ENCODE assay signal across 12 cellular contexts in genomic region chr3:105829229-105829628, GRCh38. TPM values are rescaled to one million over a fixed set of nuclear protein-coding genes. Genes with fewer than 3 reads are reported as not detected.
DNase-seq lines count a peak whose midpoint lies in the region; ATAC-seq and TF ChIP-seq lines count a peak whose summit lies in the region.
"Had no signal": no experiment of that assay in that cellular context is flagged by ENCODE, and none has a peak within 500 bp of the region (broad histone marks: within the 10 kb centered on the region; RNA-seq: fewer than 3 reads in every experiment).

No MANE protein-coding gene starts in this region.

- peaks cover 78 to 95% of the 10 kb centered on the region in 2 donors for H3K4me1 Mint-ChIP-seq in immature natural killer cell

- no peaks in the 10 kb centered on the region for H3K9me3 Mint-ChIP-seq in immature natural killer cell
- H3K9me3 Mint-ChIP-seq: type B pancreatic cell had no signal

- ATAC-seq in GM19452 (IDR thresholded peaks at IDR 0.05; ENCODE audit: unreplicated experiment) = no peak
- no peak for ATAC-seq in GM18867 (IDR thresholded peaks at IDR 0.05; ENCODE audit: unreplicated experiment)

- no peaks in the 10 kb centered on the region for H3K9me3 ChIP-seq in HEK293 (ENCODE audit: control insufficient read depth, insufficient read depth, low read depth, low read length)
- H3K9me3 ChIP-seq: BE2C had no signal

- peaks cover 13 to 22% (median 21%) of the 10 kb centered on the region in 3 donors for H3K36me3 Mint-ChIP-seq in immature natural killer cell

- CTCF ChIA-PET in HEK293 (lab: Yijun Ruan, JAX) = interaction anchor here (0.6 to 0.7 kb wide), 5 partner anchors 85 to 1485 kb away, joined by 3 to 6 read pairs (median 4); no protein-coding TSS in a partner anchor

- POLR2A ChIA-PET in HEK293 (lab: Yijun Ruan, JAX) = no interaction called here

- TF ChIP-seq CTCF in HEK293 (tag by site-specific recombination; IDR thresholded peaks at IDR 0.05) = no peak

- H3K27ac Mint-ChIP-seq in immature natural killer cell = peak overlapping the region; percentile 79 to 95 (median 90)

- H3K4me3 ChIP-seq in HEK293 (ENCODE audit: low read depth, low read length) = no peak overlapping the region

- peak overlapping the region; percentile 62 to 86 (median 76) for H3K4me3 Mint-ChIP-seq in immature natural killer cell
- H3K4me3 Mint-ChIP-seq: type B pancreatic cell had no signal

- no peak overlapping the region for H3K27ac ChIP-seq in HEK293 (ENCODE audit: extremely low read depth, low read depth, low read length)

- no peaks in the 10 kb centered on the region for H3K4me1 ChIP-seq in HEK293 (ENCODE audit: control insufficient read depth, insufficient read depth, low read length)

- peaks cover 0 to 8% (median 0%) of the 10 kb centered on the region in 3 donors for H3K27me3 Mint-ChIP-seq in immature natural killer cell (ENCODE audit: low read depth in 3 of 3)
- H3K27me3 Mint-ChIP-seq: type B pancreatic cell had no signal

- peak; percentile 17 for DNase-seq in A172 (ENCODE audit: low spot score)
- peak; percentile 66 for DNase-seq in activated CD8-positive, alpha-beta memory T cell treated with anti-CD3 and anti-CD28 coated beads, Interleukin-2, amount 50 U/mL, for 48 hours
- DNase-seq in immature natural killer cell = peak in 2 of 3 donors; percentile 25 to 35
- DNase-seq in hippocampal formation (lab: John Stamatoyannopoulos, UW) = no peak
- DNase-seq in nucleus accumbens (lab: John Stamatoyannopoulos, UW) = no peak
- DNase-seq: BE2C, GDM1, NCI-H1694 treated with DMSO at 0.1 percent for 48 hours had no signal

- H3K36me3 ChIP-seq in HEK293 (ENCODE audit: control insufficient read depth in 2 of 2, insufficient read depth in 1 of 2, low read length in 2 of 2) = no peaks in the 10 kb centered on the region

TF ChIP-seq in HEK293, 187 proteins besides CTCF, POLR2A, EP300 and RAD21:
- no peak for TF ChIP-seq KLF8 (tag by site-specific recombination; IDR thresholded peaks at IDR 0.05)
- TF ChIP-seq ZNF362 (tag by site-specific recombination; IDR thresholded peaks at IDR 0.05) = 0 out of 2 replicates have a peak, but pooled peaks have one; percentile 23
- no peak for TF ChIP-seq ZNF24 (tag by site-specific recombination; IDR thresholded peaks at IDR 0.05)

RNA-seq across cellular contexts. Expression of gene CBLB, which starts 39.6 kb away (rescaled TPM):
- 21.1 and 36.6 TPM in 2 replicates for total RNA-seq in A172 (2014; rRNA removed; shearing (Covaris generic))
- 10 to 100 TPM; 27.7 to 62.4 (median 31.5) TPM for polyA plus RNA-seq in immature natural killer cell

Comparison
In these comparisons a context has a peak if more than half of its experiments do, and no peak if none do; other contexts are left out.
1. DNase-seq: peak in A172 (single experiment), activated CD8-positive, alpha-beta memory T cell treated with anti-CD3 and anti-CD28 coated beads, Interleukin-2, amount 50 U/mL, for 48 hours (single experiment) and immature natural killer cell (2 of 3); none in hippocampal formation (0 of 2) and nucleus accumbens (0 of 56).